ENCODE assay signal across 8 cellular contexts in the genomic region with DNA sequence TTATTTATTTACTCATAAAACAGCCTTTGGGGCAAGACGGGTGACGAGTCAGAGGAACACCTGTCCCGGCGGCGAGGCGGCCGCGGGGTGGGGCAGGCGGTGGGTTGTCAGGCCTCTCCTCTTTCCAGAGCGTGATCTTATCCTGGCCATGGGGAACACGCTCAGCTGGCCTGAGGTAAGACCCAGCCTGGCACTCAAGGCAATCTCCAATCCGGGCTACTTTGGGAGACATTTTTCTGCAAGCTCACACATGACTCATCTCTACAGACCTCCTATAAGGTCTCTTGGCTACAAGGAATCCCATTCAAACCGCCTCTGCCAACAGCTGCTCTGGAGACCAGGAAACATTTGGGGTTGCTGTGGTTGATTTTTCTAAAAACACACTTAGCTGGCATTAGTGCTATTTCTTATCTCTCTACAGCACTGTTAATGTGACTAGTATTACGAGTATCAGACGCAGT. TPM values are rescaled to one million over a fixed set of nuclear protein-coding genes. Genes with fewer than 3 reads are reported as not detected.
DNase-seq lines count a peak whose midpoint lies in the region; ATAC-seq and TF ChIP-seq lines count a peak whose summit lies in the region.

No MANE protein-coding gene starts in this region.

- BruUV-seq in PC-3 (replicated peaks; lab: Mats Ljungman, UMichigan) = no TSS peak

- H3K9ac ChIP-seq in PC-3 (ENCODE audit: low read length) = peak overlapping the region; percentile 52

- H3K4me3 Mint-ChIP-seq in activated naive CD8-positive, alpha-beta T cell treated with anti-CD3 and anti-CD28 coated beads for 36 hours = peak overlapping the region; percentile 77

- H3K27me3 ChIP-seq in PC-3 (ENCODE audit: low read length) = no peaks in the 10 kb centered on the region

- H3K79me2 ChIP-seq in PC-3 (ENCODE audit: low read length) = peaks cover 72% of the 10 kb centered on the region

- CTCF ChIA-PET in PC-3 (lab: Charles Lee) = interaction anchor here (0.9 kb wide), 1 partner anchor 55 kb away, joined by 4 read pairs; no protein-coding TSS in a partner anchor

- no peaks in the 10 kb centered on the region for H3K9me2 ChIP-seq in PC-3 (replicated peaks; ENCODE audit: low read length)

- peak overlapping the region; percentile 95 for H3K27ac ChIP-seq in PC-3 (ENCODE audit: low read length)

- no peaks in the 10 kb centered on the region for H3K9me3 Mint-ChIP-seq in activated naive CD8-positive, alpha-beta T cell treated with anti-CD3 and anti-CD28 coated beads for 36 hours

- peak; percentile 88 for ATAC-seq in PC-3
- peak; percentile 42 for ATAC-seq in left ventricle myocardium superior

- intact Hi-C loops in PC-3 (cut with micrococcal nuclease) (loop anchor here (1.0 to 5.0 kb wide), 2 partner anchors 55 to 76 kb away; no protein-coding TSS in a partner anchor), left ventricle myocardium superior (cut with micrococcal nuclease) (loop anchor here (10.0 kb wide), 2 partner anchors 59 to 139 kb away; no protein-coding TSS in a partner anchor)

- H4K20me1 ChIP-seq in PC-3 (ENCODE audit: low read length) = peaks cover 18% of the 10 kb centered on the region; the same call in 1 of the 2 replicates

- H3K4me3 ChIP-seq in PC-3 (ENCODE audit: low read length) = peak overlapping the region; percentile 37; the same call in 1 of the 2 replicates

- H2AFZ ChIP-seq in PC-3 (ENCODE audit: low read length) = no peak overlapping the region

- peak overlapping the region; percentile 90 for H3K27ac Mint-ChIP-seq in activated naive CD8-positive, alpha-beta T cell treated with anti-CD3 and anti-CD28 coated beads for 36 hours

- H3K27me3 Mint-ChIP-seq in activated naive CD8-positive, alpha-beta T cell treated with anti-CD3 and anti-CD28 coated beads for 36 hours = no peaks in the 10 kb centered on the region

- H3K4me1 Mint-ChIP-seq in activated naive CD8-positive, alpha-beta T cell treated with anti-CD3 and anti-CD28 coated beads for 36 hours = peaks cover 84% of the 10 kb centered on the region

- peaks cover 13% of the 10 kb centered on the region for H3F3A ChIP-seq in PC-3 (ENCODE audit: low read length, unreplicated experiment)

- POLR2A ChIA-PET in PC-3 (lab: Charles Lee; ENCODE audit: unreplicated experiment) = interaction anchor here (0.6 kb wide), 1 partner anchor 58 kb away, joined by 11 read pairs; no protein-coding TSS in a partner anchor

- H3K36me3 Mint-ChIP-seq in activated naive CD8-positive, alpha-beta T cell treated with anti-CD3 and anti-CD28 coated beads for 36 hours = peaks cover 40% of the 10 kb centered on the region

- H3K36me3 ChIP-seq in PC-3 (ENCODE audit: low read depth, low read length) = no peaks in the 10 kb centered on the region

- DNase-seq in activated gamma-delta T cell (lab: John Stamatoyannopoulos, UW) (peak; percentile 39), activated gamma-delta T cell treated with Interleukin-2 at 50 U/mL for 16 hours (no peak), PC-3 (peak; percentile 94), left ventricle myocardium superior (peak; percentile 38), cerebellum (ENCODE audit: low spot score) (no peak), NCI-H187 (lab: John Stamatoyannopoulos, UW) (no peak)
- peak; percentile 62 for DNase-seq in activated naive CD8-positive, alpha-beta T cell treated with anti-CD3 and anti-CD28 coated beads for 36 hours
- DNase-seq in stimulated activated CD8-positive, alpha-beta memory T cell treated with anti-CD3 and anti-CD28 coated beads, Interleukin-4, amount 100 ng/mL, for 48 hours = peak; percentile 66

- H3K9me3 ChIP-seq in PC-3 (ENCODE audit: low read length) = no peaks in the 10 kb centered on the region

- TF ChIP-seq CTCF in PC-3 (conservative IDR thresholded peaks at IDR 0.05; ENCODE audit: low read depth, low read length) = no peak

- peak overlapping the region; percentile 78 for H3K4me2 ChIP-seq in PC-3 (ENCODE audit: low read length)

- H3K4me1 ChIP-seq in PC-3 (ENCODE audit: insufficient read depth, low read length) = peaks cover 60% of the 10 kb centered on the region

RNA-seq across cellular contexts. Expression of gene RAPGEF1, which starts 6.2 kb away (rescaled TPM):
- total RNA-seq in PC-3 (2014; rRNA removed) (25.2 and 38.0 TPM in 2 replicates), left ventricle myocardium superior (156 TPM), cerebellum (45.8 TPM)
- 10 to 100 TPM; 82.3 to 89.0 TPM for total RNA-seq in activated naive CD8-positive, alpha-beta T cell treated with anti-CD3 and anti-CD28 coated beads for 36 hours

Comparison
In these comparisons a context has a peak if more than half of its experiments do, and no peak if none do; other contexts are left out.
1. DNase-seq: peak in activated gamma-delta T cell (single experiment), PC-3 (single experiment), activated naive CD8-positive, alpha-beta T cell treated with anti-CD3 and anti-CD28 coated beads for 36 hours (single experiment), left ventricle myocardium superior (single experiment) and stimulated activated CD8-positive, alpha-beta memory T cell treated with anti-CD3 and anti-CD28 coated beads, Interleukin-4, amount 100 ng/mL, for 48 hours (single experiment); none in activated gamma-delta T cell treated with Interleukin-2 at 50 U/mL for 16 hours (single experiment), cerebellum (single experiment) and NCI-H187 (0 of 2).